22 cellular contexts compared by ENCODE assay signal in the genomic region with DNA sequence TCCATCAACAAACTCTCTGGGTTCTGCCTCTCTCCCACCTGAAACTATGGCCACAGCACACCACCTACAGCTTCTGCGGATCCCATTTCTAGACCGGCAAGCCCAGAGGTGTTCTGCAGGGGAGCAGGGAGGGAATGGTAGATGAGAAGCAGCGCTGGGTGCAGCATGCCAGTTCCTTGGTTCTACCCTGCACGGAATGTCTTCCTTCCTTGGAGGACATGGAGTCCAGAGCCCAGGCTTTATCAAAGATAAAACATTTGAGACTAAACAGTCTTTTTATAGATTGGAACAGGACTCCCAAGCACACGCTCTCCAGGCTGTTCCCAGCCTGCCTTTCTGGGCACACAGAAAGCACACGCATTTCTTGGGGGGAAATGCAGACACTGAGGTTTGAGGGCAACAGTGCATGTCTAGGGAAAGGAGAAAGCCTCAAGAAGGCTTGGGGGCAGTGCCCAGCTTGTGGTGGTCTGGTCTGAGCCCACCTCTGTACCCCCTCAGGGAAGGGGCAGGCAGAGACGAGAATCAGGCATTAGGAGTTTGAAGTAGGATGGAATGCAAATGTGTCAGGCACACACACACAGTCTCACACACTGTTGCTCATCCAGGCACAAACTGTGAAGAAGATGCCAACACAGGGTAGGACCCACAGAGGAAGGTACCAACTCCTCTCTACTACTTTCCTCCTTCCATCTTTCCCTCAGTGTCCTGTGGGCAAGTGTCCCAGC. TPM values are rescaled to one million over a fixed set of nuclear protein-coding genes. Genes with fewer than 3 reads are reported as not detected.
"Had no signal": no experiment of that assay in that cellular context is flagged by ENCODE, and none has a peak within 500 bp of the region (broad histone marks: within the 10 kb centered on the region; RNA-seq: fewer than 3 reads in every experiment).

No MANE protein-coding gene starts in this region.

- H3K9ac ChIP-seq: neural progenitor cell had no signal

- ATAC-seq: activated T-cell treated with anti-CD3 and anti-CD28 coated beads, Interleukin-2, amount 50 U/mL, for 72 hours; effector memory CD8-positive, alpha-beta T cell; psoas muscle; stimulated activated effector memory CD8-positive, alpha-beta T cell treated with anti-CD3 and anti-CD28 coated beads, Interleukin-12 subunit alpha, Interleukin-12 subunit beta, amount 100 ng/mL, for 72 hours had no signal

- H3K27me3 ChIP-seq: breast epithelium, neural progenitor cell, right lobe of liver had no signal

- DNase-seq: activated CD4-positive, alpha-beta T cell treated with anti-CD3 and anti-CD28 coated beads for 1 hour; activated CD4-positive, alpha-beta T cell treated with anti-CD3 and anti-CD28 coated beads, Interleukin-2, amount 50 U/mL, for 4 hours; activated effector memory CD4-positive, alpha-beta T cell treated with anti-CD3 and anti-CD28 coated beads, Interleukin-2, amount 50 U/mL, for 16 hours; activated naive CD4-positive, alpha-beta T cell treated with anti-CD3 and anti-CD28 coated beads, Interleukin-2, amount 50 U/mL, for 16 hours; activated T-cell treated with anti-CD3 and anti-CD28 coated beads, Interleukin-2, amount 50 U/mL, for 72 hours; effector memory CD8-positive, alpha-beta T cell; esophagus squamous epithelium; left cardiac atrium; naive B cell; psoas muscle; right lobe of liver; small intestine; stimulated activated CD4-positive, alpha-beta T cell treated with anti-CD3 and anti-CD28 coated beads, Interleukin-4, amount 100 ng/mL, for 24 hours; SW 1271; WERI-Rb-1 had no signal

- H3K4me1 ChIP-seq: breast epithelium, psoas muscle, right lobe of liver had no signal

- H3K27ac Mint-ChIP-seq: activated T-cell treated with anti-CD3 and anti-CD28 coated beads, Interleukin-2, amount 50 U/mL, for 72 hours; stimulated activated effector memory CD8-positive, alpha-beta T cell treated with anti-CD3 and anti-CD28 coated beads, Interleukin-12 subunit alpha, Interleukin-12 subunit beta, amount 100 ng/mL, for 72 hours had no signal

- H3K36me3 ChIP-seq: breast epithelium, esophagus squamous epithelium, neural progenitor cell, right lobe of liver, WERI-Rb-1 had no signal

- H2AFZ ChIP-seq: neural progenitor cell had no signal

- H3K4me3 Mint-ChIP-seq: activated T-cell treated with anti-CD3 and anti-CD28 coated beads, Interleukin-2, amount 50 U/mL, for 72 hours; effector memory CD8-positive, alpha-beta T cell; neural progenitor cell; stimulated activated effector memory CD8-positive, alpha-beta T cell treated with anti-CD3 and anti-CD28 coated beads, Interleukin-12 subunit alpha, Interleukin-12 subunit beta, amount 100 ng/mL, for 72 hours had no signal

- FAIRE-seq: astrocyte, small intestine had no signal

- H3K9me3 Mint-ChIP-seq: activated T-cell treated with anti-CD3 and anti-CD28 coated beads, Interleukin-2, amount 50 U/mL, for 72 hours; effector memory CD8-positive, alpha-beta T cell; naive B cell; neural progenitor cell; stimulated activated effector memory CD8-positive, alpha-beta T cell treated with anti-CD3 and anti-CD28 coated beads, Interleukin-12 subunit alpha, Interleukin-12 subunit beta, amount 100 ng/mL, for 72 hours had no signal

- H3K36me3 Mint-ChIP-seq: naive B cell; neural progenitor cell; stimulated activated effector memory CD8-positive, alpha-beta T cell treated with anti-CD3 and anti-CD28 coated beads, Interleukin-12 subunit alpha, Interleukin-12 subunit beta, amount 100 ng/mL, for 72 hours had no signal

- H3K27ac ChIP-seq: esophagus squamous epithelium, neural progenitor cell, psoas muscle, right lobe of liver had no signal

- H3K9me3 ChIP-seq: breast epithelium, esophagus squamous epithelium, psoas muscle, right lobe of liver had no signal

- H3K4me3 ChIP-seq: breast epithelium, esophagus squamous epithelium, neural progenitor cell, psoas muscle, right lobe of liver had no signal

- H3K4me2 ChIP-seq: neural progenitor cell had no signal

RNA-seq across cellular contexts. Expression of a gene that starts 29.7 kb away (rescaled TPM):
- total RNA-seq: dermis microvascular lymphatic vessel endothelial cell, lung microvascular endothelial cell, osteoblast had no signal
